In the genomic region with DNA sequence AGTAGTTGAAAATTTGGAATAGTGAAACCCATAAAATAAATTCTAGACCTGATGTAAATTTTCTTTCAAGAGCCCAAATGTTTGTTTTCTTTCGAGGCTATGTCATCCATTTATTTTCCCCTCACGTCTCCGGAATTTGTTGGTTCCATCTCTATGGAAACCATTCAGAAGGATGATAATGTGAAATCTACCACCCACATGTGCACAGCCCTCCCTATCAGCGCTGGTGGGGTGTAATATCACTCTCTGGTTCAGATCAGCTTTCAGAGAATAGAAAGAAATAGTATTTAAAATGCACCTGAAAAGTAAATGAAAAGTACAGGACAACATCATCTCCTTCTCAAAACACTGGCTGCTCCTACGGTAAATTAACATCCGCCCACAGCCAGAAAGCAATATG, we compare ENCODE assay signal across 1 cellular context.
TF ChIP-seq lines count a peak whose summit lies in the region.

No MANE protein-coding gene starts in this region.

TF ChIP-seq in WTC11, 78 proteins besides CTCF, POLR2A, EP300 and RAD21 (continued from another document):
- TF ChIP-seq, protein P1, sequence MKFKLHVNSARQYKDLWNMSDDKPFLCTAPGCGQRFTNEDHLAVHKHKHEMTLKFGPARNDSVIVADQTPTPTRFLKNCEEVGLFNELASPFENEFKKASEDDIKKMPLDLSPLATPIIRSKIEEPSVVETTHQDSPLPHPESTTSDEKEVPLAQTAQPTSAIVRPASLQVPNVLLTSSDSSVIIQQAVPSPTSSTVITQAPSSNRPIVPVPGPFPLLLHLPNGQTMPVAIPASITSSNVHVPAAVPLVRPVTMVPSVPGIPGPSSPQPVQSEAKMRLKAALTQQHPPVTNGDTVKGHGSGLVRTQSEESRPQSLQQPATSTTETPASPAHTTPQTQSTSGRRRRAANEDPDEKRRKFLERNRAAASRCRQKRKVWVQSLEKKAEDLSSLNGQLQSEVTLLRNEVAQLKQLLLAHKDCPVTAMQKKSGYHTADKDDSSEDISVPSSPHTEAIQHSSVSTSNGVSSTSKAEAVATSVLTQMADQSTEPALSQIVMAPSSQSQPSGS (CRISPR knock-in tag; IDR thresholded peaks at IDR 0.05; ENCODE audit: borderline replicate concordance, low read depth), result no peak
- TF ChIP-seq MXD4 (CRISPR knock-in tag; IDR thresholded peaks at IDR 0.05; ENCODE audit: borderline replicate concordance), result no peak
- no peak for TF ChIP-seq ZNF121 (CRISPR knock-in tag; IDR thresholded peaks at IDR 0.05)
- TF ChIP-seq, protein P2, sequence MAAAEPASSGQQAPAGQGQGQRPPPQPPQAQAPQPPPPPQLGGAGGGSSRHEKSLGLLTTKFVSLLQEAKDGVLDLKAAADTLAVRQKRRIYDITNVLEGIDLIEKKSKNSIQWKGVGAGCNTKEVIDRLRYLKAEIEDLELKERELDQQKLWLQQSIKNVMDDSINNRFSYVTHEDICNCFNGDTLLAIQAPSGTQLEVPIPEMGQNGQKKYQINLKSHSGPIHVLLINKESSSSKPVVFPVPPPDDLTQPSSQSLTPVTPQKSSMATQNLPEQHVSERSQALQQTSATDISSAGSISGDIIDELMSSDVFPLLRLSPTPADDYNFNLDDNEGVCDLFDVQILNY (CRISPR knock-in tag; IDR thresholded peaks at IDR 0.05), result no peak
- TF ChIP-seq ZNF423 (CRISPR knock-in tag; IDR thresholded peaks at IDR 0.05), result no peak
- TF ChIP-seq, protein P3, sequence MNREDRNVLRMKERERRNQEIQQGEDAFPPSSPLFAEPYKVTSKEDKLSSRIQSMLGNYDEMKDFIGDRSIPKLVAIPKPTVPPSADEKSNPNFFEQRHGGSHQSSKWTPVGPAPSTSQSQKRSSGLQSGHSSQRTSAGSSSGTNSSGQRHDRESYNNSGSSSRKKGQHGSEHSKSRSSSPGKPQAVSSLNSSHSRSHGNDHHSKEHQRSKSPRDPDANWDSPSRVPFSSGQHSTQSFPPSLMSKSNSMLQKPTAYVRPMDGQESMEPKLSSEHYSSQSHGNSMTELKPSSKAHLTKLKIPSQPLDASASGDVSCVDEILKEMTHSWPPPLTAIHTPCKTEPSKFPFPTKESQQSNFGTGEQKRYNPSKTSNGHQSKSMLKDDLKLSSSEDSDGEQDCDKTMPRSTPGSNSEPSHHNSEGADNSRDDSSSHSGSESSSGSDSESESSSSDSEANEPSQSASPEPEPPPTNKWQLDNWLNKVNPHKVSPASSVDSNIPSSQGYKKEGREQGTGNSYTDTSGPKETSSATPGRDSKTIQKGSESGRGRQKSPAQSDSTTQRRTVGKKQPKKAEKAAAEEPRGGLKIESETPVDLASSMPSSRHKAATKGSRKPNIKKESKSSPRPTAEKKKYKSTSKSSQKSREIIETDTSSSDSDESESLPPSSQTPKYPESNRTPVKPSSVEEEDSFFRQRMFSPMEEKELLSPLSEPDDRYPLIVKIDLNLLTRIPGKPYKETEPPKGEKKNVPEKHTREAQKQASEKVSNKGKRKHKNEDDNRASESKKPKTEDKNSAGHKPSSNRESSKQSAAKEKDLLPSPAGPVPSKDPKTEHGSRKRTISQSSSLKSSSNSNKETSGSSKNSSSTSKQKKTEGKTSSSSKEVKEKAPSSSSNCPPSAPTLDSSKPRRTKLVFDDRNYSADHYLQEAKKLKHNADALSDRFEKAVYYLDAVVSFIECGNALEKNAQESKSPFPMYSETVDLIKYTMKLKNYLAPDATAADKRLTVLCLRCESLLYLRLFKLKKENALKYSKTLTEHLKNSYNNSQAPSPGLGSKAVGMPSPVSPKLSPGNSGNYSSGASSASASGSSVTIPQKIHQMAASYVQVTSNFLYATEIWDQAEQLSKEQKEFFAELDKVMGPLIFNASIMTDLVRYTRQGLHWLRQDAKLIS (CRISPR knock-in tag; IDR thresholded peaks at IDR 0.05; ENCODE audit: borderline replicate concordance), result no peak
- TF ChIP-seq ZBTB21 (CRISPR knock-in tag; IDR thresholded peaks at IDR 0.05; ENCODE audit: borderline replicate concordance), result no peak
- TF ChIP-seq, protein P4, sequence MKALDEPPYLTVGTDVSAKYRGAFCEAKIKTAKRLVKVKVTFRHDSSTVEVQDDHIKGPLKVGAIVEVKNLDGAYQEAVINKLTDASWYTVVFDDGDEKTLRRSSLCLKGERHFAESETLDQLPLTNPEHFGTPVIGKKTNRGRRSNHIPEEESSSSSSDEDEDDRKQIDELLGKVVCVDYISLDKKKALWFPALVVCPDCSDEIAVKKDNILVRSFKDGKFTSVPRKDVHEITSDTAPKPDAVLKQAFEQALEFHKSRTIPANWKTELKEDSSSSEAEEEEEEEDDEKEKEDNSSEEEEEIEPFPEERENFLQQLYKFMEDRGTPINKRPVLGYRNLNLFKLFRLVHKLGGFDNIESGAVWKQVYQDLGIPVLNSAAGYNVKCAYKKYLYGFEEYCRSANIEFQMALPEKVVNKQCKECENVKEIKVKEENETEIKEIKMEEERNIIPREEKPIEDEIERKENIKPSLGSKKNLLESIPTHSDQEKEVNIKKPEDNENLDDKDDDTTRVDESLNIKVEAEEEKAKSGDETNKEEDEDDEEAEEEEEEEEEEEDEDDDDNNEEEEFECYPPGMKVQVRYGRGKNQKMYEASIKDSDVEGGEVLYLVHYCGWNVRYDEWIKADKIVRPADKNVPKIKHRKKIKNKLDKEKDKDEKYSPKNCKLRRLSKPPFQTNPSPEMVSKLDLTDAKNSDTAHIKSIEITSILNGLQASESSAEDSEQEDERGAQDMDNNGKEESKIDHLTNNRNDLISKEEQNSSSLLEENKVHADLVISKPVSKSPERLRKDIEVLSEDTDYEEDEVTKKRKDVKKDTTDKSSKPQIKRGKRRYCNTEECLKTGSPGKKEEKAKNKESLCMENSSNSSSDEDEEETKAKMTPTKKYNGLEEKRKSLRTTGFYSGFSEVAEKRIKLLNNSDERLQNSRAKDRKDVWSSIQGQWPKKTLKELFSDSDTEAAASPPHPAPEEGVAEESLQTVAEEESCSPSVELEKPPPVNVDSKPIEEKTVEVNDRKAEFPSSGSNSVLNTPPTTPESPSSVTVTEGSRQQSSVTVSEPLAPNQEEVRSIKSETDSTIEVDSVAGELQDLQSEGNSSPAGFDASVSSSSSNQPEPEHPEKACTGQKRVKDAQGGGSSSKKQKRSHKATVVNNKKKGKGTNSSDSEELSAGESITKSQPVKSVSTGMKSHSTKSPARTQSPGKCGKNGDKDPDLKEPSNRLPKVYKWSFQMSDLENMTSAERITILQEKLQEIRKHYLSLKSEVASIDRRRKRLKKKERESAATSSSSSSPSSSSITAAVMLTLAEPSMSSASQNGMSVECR (CRISPR knock-in tag; IDR thresholded peaks at IDR 0.05; ENCODE audit: borderline replicate concordance), result no peak
- no peak for TF ChIP-seq FOXP1 (CRISPR knock-in tag; IDR thresholded peaks at IDR 0.05; ENCODE audit: borderline replicate concordance)
- no peak for TF ChIP-seq GRHL2 (CRISPR knock-in tag; IDR thresholded peaks at IDR 0.05; ENCODE audit: insufficient replicate concordance, severe bottlenecking)
